In genomic region chr10:73772280-73773151, GRCh38 we compare ENCODE assay signal across 8 cellular contexts. TPM values are rescaled to one million over a fixed set of nuclear protein-coding genes. Genes with fewer than 3 reads are reported as not detected.
DNase-seq lines count a peak whose midpoint lies in the region; ATAC-seq and TF ChIP-seq lines count a peak whose summit lies in the region.

No MANE protein-coding gene starts in this region.

- H3K4me1 Mint-ChIP-seq in CD4-positive, alpha-beta T cell (ENCODE audit: low read depth): peaks cover 74% of the 10 kb centered on the region

- H3K4me3 ChIP-seq in OCI-LY7 (ENCODE audit: low read depth, low read length, poor library complexity, severe bottlenecking) (peak overlapping the region; percentile 82), esophagus muscularis mucosa (peak overlapping the region; percentile 71 to 95 (median 82))

- peak overlapping the region; percentile 92 for H3K27ac ChIP-seq in CD4-positive, alpha-beta T cell (ENCODE audit: low read depth, low read length)
- H3K27ac ChIP-seq in OCI-LY7 (ENCODE audit: low read depth, low read length, poor library complexity, severe bottlenecking) (peak overlapping the region; percentile 77), esophagus muscularis mucosa (replicated peaks in 1 of 4) (peak overlapping the region; percentile 92 to 98 (median 96))

- no peaks in the 10 kb centered on the region for H3K9me3 ChIP-seq in CD4-positive, alpha-beta T cell (ENCODE audit: control insufficient read depth, low read length)
- H3K9me3 ChIP-seq in OCI-LY7 (ENCODE audit: low read length) (no peaks in the 10 kb centered on the region), esophagus muscularis mucosa (no peaks in the 10 kb centered on the region)

- TF ChIP-seq EP300 in esophagus muscularis mucosa (IDR thresholded peaks at IDR 0.05): no peak

- H3K36me3 ChIP-seq in OCI-LY7 (ENCODE audit: insufficient read depth, low read length): peaks cover 79% of the 10 kb centered on the region
- H3K36me3 ChIP-seq in esophagus muscularis mucosa: peaks cover 34 to 63% (median 56%) of the 10 kb centered on the region in 4 donors

- H3K36me3 Mint-ChIP-seq in CD4-positive, alpha-beta T cell (ENCODE audit: low read depth): peaks cover 84% of the 10 kb centered on the region

- H3K4me3 Mint-ChIP-seq in CD4-positive, alpha-beta T cell: peak overlapping the region; percentile 96

- POLR2A ChIA-PET in CD4-positive, alpha-beta T cell (lab: Charles Lee): interaction anchor here (0.6 to 7.6 kb wide), 24 partner anchors 11 to 1438 kb away, joined by 3 to 244 read pairs (median 4); partner anchors contain the start of genes CAMK2G, CHCHD1, NDST2 and PPP3CB
- POLR2A ChIA-PET in OCI-LY7 (lab: Charles Lee): interaction anchor here (0.7 to 3.7 kb wide), 8 partner anchors 9 to 86 kb away, joined by 3 to 27 read pairs (median 4); partner anchors contain the start of genes CHCHD1 and SEC24C

- H3K9me2 ChIP-seq in OCI-LY7 (ENCODE audit: insufficient read depth, low read length): no peaks in the 10 kb centered on the region

- no peak for TF ChIP-seq CTCF in CD4-positive, alpha-beta T cell (IDR thresholded peaks at IDR 0.05)
- TF ChIP-seq CTCF in OCI-LY7 (conservative IDR thresholded peaks at IDR 0.05; ENCODE audit: low read length): peak; percentile 45; the same call in 1 of the 2 replicates
- TF ChIP-seq CTCF in esophagus muscularis mucosa (IDR thresholded peaks at IDR 0.05): peak in 2 of 3 experiments; percentile 12 to 19

- WGBS in esophagus muscularis mucosa: 0% methylated on average over 7 of the region's 101 CpGs

- no peaks in the 10 kb centered on the region for H3K9me3 Mint-ChIP-seq in CD4-positive, alpha-beta T cell

- ATAC-seq in CD4-positive, alpha-beta T cell (ENCODE audit: poor library complexity): peak; percentile 71
- ATAC-seq in HG03354 (IDR thresholded peaks at IDR 0.05; ENCODE audit: poor library complexity, severe bottlenecking, unreplicated experiment): peak; percentile 64

- H3K27ac Mint-ChIP-seq in CD4-positive, alpha-beta T cell: peak overlapping the region; percentile 97

- H3K4me1 ChIP-seq in OCI-LY7 (ENCODE audit: insufficient read depth, low read length, poor library complexity, severe bottlenecking) (peaks cover 59% of the 10 kb centered on the region), esophagus muscularis mucosa (peaks cover 29 to 37% (median 35%) of the 10 kb centered on the region in 4 donors)

- no peaks in the 10 kb centered on the region for H4K20me1 ChIP-seq in OCI-LY7 (ENCODE audit: insufficient read depth, low read length)

- no peaks in the 10 kb centered on the region for H3K27me3 ChIP-seq in CD4-positive, alpha-beta T cell (ENCODE audit: control insufficient read depth, insufficient read depth, low read length)
- H3K27me3 ChIP-seq in esophagus muscularis mucosa: no peaks in the 10 kb centered on the region

- peak overlapping the region; percentile 98 for H3K4me2 ChIP-seq in OCI-LY7 (ENCODE audit: low read length)

- intact Hi-C loops in CD4-positive, alpha-beta T cell (cut with DNase I, micrococcal nuclease): loop anchor here (1.0 to 5.0 kb wide), 3 partner anchors 13 to 105 kb away; partner anchors contain the start of genes NDST2 (in 2 of the 2) and ZSWIM8 (in 1 of the 2)
- intact Hi-C loops in OCI-LY7 (cut with micrococcal nuclease; ENCODE audit: unreplicated experiment): loop anchor here (2.0 kb wide), 2 partner anchors 38 to 106 kb away; partner anchors contain the start of gene NDST2
- intact Hi-C loops in esophagus muscularis mucosa (cut with DNase I): no loop called here

- H3K79me2 ChIP-seq in OCI-LY7 (ENCODE audit: insufficient read depth, low read depth, low read length): peaks cover 44% of the 10 kb centered on the region

- H2AFZ ChIP-seq in OCI-LY7 (ENCODE audit: low read length): peak overlapping the region; percentile 88

- no peaks in the 10 kb centered on the region for H3K27me3 Mint-ChIP-seq in CD4-positive, alpha-beta T cell

- TF ChIP-seq POLR2A in GM19193 (IDR thresholded peaks at IDR 0.05; ENCODE audit: extremely low read depth, insufficient read depth, insufficient read length) (peak; percentile 70), esophagus muscularis mucosa (IDR thresholded peaks at IDR 0.05; ENCODE audit: low read depth) (peak; percentile 88)

- CTCF ChIA-PET in CD4-positive, alpha-beta T cell (lab: Charles Lee): interaction anchor here (0.6 to 3.8 kb wide), 11 partner anchors 9 to 107 kb away, joined by 3 to 24 read pairs (median 9); partner anchors contain the start of genes CHCHD1, SEC24C and ZSWIM8
- CTCF ChIA-PET in OCI-LY7 (lab: Charles Lee; ENCODE audit: unreplicated experiment): interaction anchor here (0.6 to 1.6 kb wide), 4 partner anchors 9 to 87 kb away, joined by 3 to 5 read pairs (median 4); partner anchors contain the start of gene CHCHD1

- peak; percentile 61 to 79 (median 72) for DNase-seq in CD4-positive, alpha-beta T cell
- DNase-seq in OCI-LY7 (ENCODE audit: low spot score) (peak; percentile 82), esophagus muscularis mucosa (ENCODE audit: extremely low spot score) (peak; percentile 93), myocyte (ENCODE audit: low read depth) (peak; percentile 83)
- DNase-seq in activated T-cell treated with anti-CD3 and anti-CD28 coated beads, Interleukin-2, amount 50 U/mL, for 48 hours: peak; percentile 87 to 88
- DNase-seq in stimulated activated CD8-positive, alpha-beta memory T cell treated with anti-CD3 and anti-CD28 coated beads, Interleukin-7, amount 100 ng/mL, for 48 hours (ENCODE audit: extremely low read depth in 1 of 2, low read depth in 1 of 2): peak; percentile 70 to 71

- no TSS peak for BruUV-seq in OCI-LY7 (replicated peaks; lab: Mats Ljungman, UMichigan)

RNA-seq across cellular contexts. Expression of gene CHCHD1, which starts 9.3 kb away (rescaled TPM):
- total RNA-seq in CD4-positive, alpha-beta T cell: 1 to 10 TPM; 6.3 to 6.8 TPM
- total RNA-seq in OCI-LY7 (2014; rRNA removed; shearing (Covaris generic)): 55.6 and 64.8 TPM in 2 replicates
- total RNA-seq in OCI-LY7 (2022) (33.6 and 36.6 TPM in 2 replicates), esophagus muscularis mucosa (10 to 100 TPM; 14.9 to 32.0 (median 25.6) TPM), myocyte (35.6 and 45.3 TPM in 2 replicates)
- 65.3 TPM for polyA plus RNA-seq in myocyte (2012)

RNA-seq across cellular contexts. Expression of gene ZSWIM8, which starts 12.9 kb away (rescaled TPM):
- total RNA-seq in CD4-positive, alpha-beta T cell: 10 to 100 TPM; 66.4 to 70.7 TPM
- total RNA-seq in OCI-LY7 (2014; rRNA removed; shearing (Covaris generic)): 22.0 and 22.6 TPM in 2 replicates
- 52.6 and 59.5 TPM in 2 replicates for total RNA-seq in OCI-LY7 (2022)
- 100 to 1,000 TPM in 3 of 4 donors, 10 to 100 TPM in 1; 66.4 to 123 (median 107) TPM for total RNA-seq in esophagus muscularis mucosa
- total RNA-seq in myocyte: 79.9 and 103 TPM in 2 replicates
- 103 TPM for polyA plus RNA-seq in myocyte (2012)

RNA-seq across cellular contexts. Expression of gene SEC24C, which starts 28.3 kb away (rescaled TPM):
- total RNA-seq in CD4-positive, alpha-beta T cell: 10 to 100 TPM; 52.0 to 54.2 TPM
- 51.9 and 53.6 TPM in 2 replicates for total RNA-seq in OCI-LY7 (2014; rRNA removed; shearing (Covaris generic))
- 82.0 and 87.1 TPM in 2 replicates for total RNA-seq in OCI-LY7 (2022)
- total RNA-seq in esophagus muscularis mucosa: 10 to 100 TPM; 42.4 to 61.3 (median 53.5) TPM
- 87.4 and 88.4 TPM in 2 replicates for total RNA-seq in myocyte
- polyA plus RNA-seq in myocyte (2012): 77.5 TPM

RNA-seq across cellular contexts. Expression of gene NDST2, which starts 38.9 kb away (rescaled TPM):
- total RNA-seq in CD4-positive, alpha-beta T cell: 100 to 1,000 TPM; 121 to 135 TPM
- 27.7 and 45.2 TPM in 2 replicates for total RNA-seq in OCI-LY7 (2014; rRNA removed; shearing (Covaris generic))
- 52.8 and 59.7 TPM in 2 replicates for total RNA-seq in OCI-LY7 (2022)
- total RNA-seq in esophagus muscularis mucosa: 10 to 100 TPM; 26.8 to 38.3 (median 31.1) TPM
- 11.5 and 15.2 TPM in 2 replicates for total RNA-seq in myocyte
- polyA plus RNA-seq in myocyte (2012): 21.9 TPM

Comparison
In these comparisons a context has a peak if more than half of its experiments do, and no peak if none do; other contexts are left out.
1. Peak in every context shown above with its lines: DNase-seq, ATAC-seq, H3K4me3 ChIP-seq and H3K27ac ChIP-seq.